Comparison of ENCODE assay signal across 16 cellular contexts in genomic region chr3:197244751-197245150, GRCh38.
"Had no signal": no experiment of that assay in that cellular context is flagged by ENCODE, and none has a peak within 500 bp of the region (broad histone marks: within the 10 kb centered on the region; RNA-seq: fewer than 3 reads in every experiment).

No MANE protein-coding gene starts in this region.

- DNase-seq: cortex of kidney; effector memory CD4-positive, alpha-beta T cell; esophagus squamous epithelium; foreskin keratinocyte; head of caudate nucleus; kidney glomerular epithelial cell; naive thymus-derived CD4-positive, alpha-beta T cell; ovary; small intestine; stimulated activated CD4-positive, alpha-beta T cell treated with anti-CD3 and anti-CD28 coated beads, Interleukin-12 subunit alpha, Interleukin-12 subunit beta, amount 100 ng/mL, for 4 hours; stimulated activated naive CD4-positive, alpha-beta T cell treated with Interleukin-2 at 50 U/mL for 16 hours; uterus had no signal

- FAIRE-seq: islet of Langerhans, small intestine had no signal

- H3K4me3 ChIP-seq: esophagus squamous epithelium, hepatocyte, ovary, right atrium auricular region, uterus had no signal

- H3K27me3 Mint-ChIP-seq: naive thymus-derived CD4-positive, alpha-beta T cell; type B pancreatic cell had no signal

- H3K4me3 Mint-ChIP-seq: naive thymus-derived CD4-positive, alpha-beta T cell; type B pancreatic cell had no signal

- H3K27ac Mint-ChIP-seq: naive thymus-derived CD4-positive, alpha-beta T cell; type B pancreatic cell had no signal
